Comparison of ENCODE assay signal across 1 cellular context in genomic region chr2:128076461-128077106, GRCh38.
A peak's percentile ranks its signal among the peaks of the same experiment; 100 is the strongest.
TF ChIP-seq lines count a peak whose summit lies in the region.

No MANE protein-coding gene starts in this region.

TF ChIP-seq in K562, 482 proteins besides CTCF, POLR2A, EP300 and RAD21:
- no peak for TF ChIP-seq HNRNPUL1 (IDR thresholded peaks at IDR 0.05; ENCODE audit: low read length)
- TF ChIP-seq ZNF121 (CRISPR knock-in tag; conservative IDR thresholded peaks at IDR 0.05) = peak; percentile 70
- no peak for TF ChIP-seq ETV1 (tag; conservative IDR thresholded peaks at IDR 0.05; ENCODE audit: low read depth)
